ENCODE assay signal across 9 cellular contexts in genomic region chr12:100672075-100672592, GRCh38.
A peak's percentile ranks its signal among the peaks of the same experiment; 100 is the strongest.
DNase-seq lines count a peak whose midpoint lies in the region; ATAC-seq and TF ChIP-seq lines count a peak whose summit lies in the region.
"Had no signal": no experiment of that assay in that cellular context is flagged by ENCODE, and none has a peak within 500 bp of the region (broad histone marks: within the 10 kb centered on the region; RNA-seq: fewer than 3 reads in every experiment).

No MANE protein-coding gene starts in this region.

- no peak for TF ChIP-seq POLR2A in GM18505 (IDR thresholded peaks at IDR 0.05; ENCODE audit: borderline replicate concordance, extremely low read depth, insufficient read depth, insufficient read length)

- TF ChIP-seq CTCF in HL-60 (IDR thresholded peaks at IDR 0.05; ENCODE audit: insufficient read depth, low read length) = peak; percentile 45

- DNase-seq in EL (peak; percentile 30), HL-60 (ENCODE audit: low read depth in 1 of 2, low spot score in 1 of 2) (peak; percentile 3 to 6), iPS-NIHi11 (ENCODE audit: low spot score) (peak; percentile 64), SKM-1 treated with dmso at 0.1 percent for 144 hours (lab: John Stamatoyannopoulos, UW; ENCODE audit: unreplicated experiment) (no peak)
- DNase-seq in activated CD8-positive, alpha-beta T cell treated with anti-CD3 and anti-CD28 coated beads, Interleukin-2, amount 10 ng/mL, durations not matched to agents 7 days and 5 days = peak; percentile 42

- H3K27me3 Mint-ChIP-seq in activated CD8-positive, alpha-beta T cell treated with anti-CD3 and anti-CD28 coated beads, Interleukin-2, amount 10 ng/mL, durations not matched to agents 7 days and 5 days (ENCODE audit: low read depth) = no peaks in the 10 kb centered on the region

- peaks cover 3% of the 10 kb centered on the region for H3K27me3 ChIP-seq in HL-60 (ENCODE audit: insufficient read depth, poor library complexity, severe bottlenecking)

- H3K36me3 Mint-ChIP-seq in activated CD8-positive, alpha-beta T cell treated with anti-CD3 and anti-CD28 coated beads, Interleukin-2, amount 10 ng/mL, durations not matched to agents 7 days and 5 days (ENCODE audit: low read depth) = no peaks in the 10 kb centered on the region
- H3K36me3 Mint-ChIP-seq: T-cell had no signal

- ATAC-seq in GM19467 (IDR thresholded peaks at IDR 0.05; ENCODE audit: unreplicated experiment) (peak; percentile 80), GM18505 (IDR thresholded peaks at IDR 0.05; ENCODE audit: unreplicated experiment) (no peak), GM19455 (IDR thresholded peaks at IDR 0.05; ENCODE audit: unreplicated experiment) (no peak)
- ATAC-seq in activated CD8-positive, alpha-beta T cell treated with anti-CD3 and anti-CD28 coated beads, Interleukin-2, amount 10 ng/mL, durations not matched to agents 7 days and 5 days = peak; percentile 55
- ATAC-seq: T-cell had no signal

- no peak overlapping the region for H3K4me3 ChIP-seq in HL-60 (replicated peaks; ENCODE audit: insufficient read depth, low read length)

- no peak overlapping the region for H3K27ac Mint-ChIP-seq in activated CD8-positive, alpha-beta T cell treated with anti-CD3 and anti-CD28 coated beads, Interleukin-2, amount 10 ng/mL, durations not matched to agents 7 days and 5 days
- H3K27ac Mint-ChIP-seq: T-cell had no signal

- CTCF ChIA-PET in activated CD8-positive, alpha-beta T cell treated with anti-CD3 and anti-CD28 coated beads, Interleukin-2, amount 10 ng/mL, durations not matched to agents 7 days and 5 days (lab: Charles Lee) = interaction anchor here (1.1 to 1.8 kb wide), 5 partner anchors 9 to 1168 kb away, joined by 3 to 10 read pairs (median 3); no protein-coding TSS in a partner anchor

- no peak overlapping the region for H3K4me3 Mint-ChIP-seq in activated CD8-positive, alpha-beta T cell treated with anti-CD3 and anti-CD28 coated beads, Interleukin-2, amount 10 ng/mL, durations not matched to agents 7 days and 5 days
- H3K4me3 Mint-ChIP-seq: T-cell had no signal

- POLR2A ChIA-PET in activated CD8-positive, alpha-beta T cell treated with anti-CD3 and anti-CD28 coated beads, Interleukin-2, amount 10 ng/mL, durations not matched to agents 7 days and 5 days (lab: Charles Lee) = no interaction called here

- H3K4me1 Mint-ChIP-seq in activated CD8-positive, alpha-beta T cell treated with anti-CD3 and anti-CD28 coated beads, Interleukin-2, amount 10 ng/mL, durations not matched to agents 7 days and 5 days (ENCODE audit: low read depth) = no peaks in the 10 kb centered on the region
- H3K4me1 Mint-ChIP-seq: T-cell had no signal

- no peak overlapping the region for H3K27ac ChIP-seq in HL-60 (replicated peaks)

- no peaks in the 10 kb centered on the region for H3K9me3 Mint-ChIP-seq in activated CD8-positive, alpha-beta T cell treated with anti-CD3 and anti-CD28 coated beads, Interleukin-2, amount 10 ng/mL, durations not matched to agents 7 days and 5 days (ENCODE audit: insufficient read depth)
- H3K9me3 Mint-ChIP-seq: T-cell had no signal

Comparison
In these comparisons a context has a peak if more than half of its experiments do, and no peak if none do; other contexts are left out.
1. ATAC-seq: peak in GM19467 (single experiment) and activated CD8-positive, alpha-beta T cell treated with anti-CD3 and anti-CD28 coated beads, Interleukin-2, amount 10 ng/mL, durations not matched to agents 7 days and 5 days (single experiment); none in GM18505 (single experiment) and GM19455 (single experiment).